ENCODE assay signal across 9 cellular contexts in the genomic region with DNA sequence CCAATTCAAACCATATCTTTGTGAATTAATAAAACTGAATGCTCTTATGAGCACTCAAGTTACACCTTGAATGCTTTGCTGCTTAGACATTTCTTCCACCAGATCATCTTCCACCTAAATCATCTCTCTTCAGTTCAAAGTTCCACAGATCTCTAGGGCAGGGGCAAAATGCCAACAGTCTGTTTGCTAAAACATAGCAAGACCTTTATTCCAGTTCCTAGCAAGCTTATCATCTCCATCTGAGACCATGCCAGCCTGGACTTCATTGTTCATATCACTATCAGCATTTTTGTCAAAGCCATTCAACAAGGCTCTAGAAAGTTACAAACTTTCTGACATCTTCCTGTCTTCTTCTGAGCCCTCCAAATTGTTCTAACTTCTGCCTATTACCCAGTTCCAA.
"Had no signal": no experiment of that assay in that cellular context is flagged by ENCODE, and none has a peak within 500 bp of the region (broad histone marks: within the 10 kb centered on the region; RNA-seq: fewer than 3 reads in every experiment).

No MANE protein-coding gene starts in this region.

- H3K4me3 ChIP-seq: GM23248, HAP-1, K562 had no signal

- H3K9me3 Mint-ChIP-seq: HFFc6 had no signal

- H3K9me3 ChIP-seq: HAP-1 had no signal

- H3K9ac ChIP-seq: GM23248 had no signal

- H2AFZ ChIP-seq: GM23248 had no signal

- DNase-seq: GM23248, GOT3, H7, HFFc6, IMR-90 had no signal

- H3K36me3 ChIP-seq: HAP-1 had no signal

- FAIRE-seq: K562 had no signal

- ATAC-seq: HCT116, K562 had no signal

- H3K4me1 ChIP-seq: HAP-1 had no signal

- H3K27ac ChIP-seq: GM23248, HL-60 had no signal

- H3K27ac Mint-ChIP-seq: HFFc6 had no signal

- H3K4me3 Mint-ChIP-seq: HFFc6 had no signal
